23 cellular contexts compared by ENCODE assay signal in the genomic region with DNA sequence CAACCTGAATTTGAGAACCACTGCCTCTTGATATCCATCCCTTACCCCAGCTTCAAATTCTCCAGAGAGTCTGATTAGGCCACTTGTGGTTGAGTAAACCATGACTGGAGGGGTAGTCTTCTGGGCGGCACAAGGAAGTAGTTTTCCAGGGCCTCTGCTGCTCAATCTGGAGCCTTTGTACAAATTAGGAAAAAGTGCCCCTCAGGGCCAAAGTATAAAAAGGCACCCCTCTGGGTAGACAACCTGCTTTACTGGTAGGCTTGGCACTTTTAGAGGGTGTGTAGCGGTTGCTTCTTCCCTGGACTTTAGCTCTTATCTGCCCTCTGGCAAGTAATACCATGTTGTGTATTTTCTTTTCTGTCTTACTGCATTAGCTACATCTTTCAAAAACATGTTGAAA. TPM values are rescaled to one million over a fixed set of nuclear protein-coding genes. Genes with fewer than 3 reads are reported as not detected.
DNase-seq lines count a peak whose midpoint lies in the region; ATAC-seq and TF ChIP-seq lines count a peak whose summit lies in the region.
"Had no signal": no experiment of that assay in that cellular context is flagged by ENCODE, and none has a peak within 500 bp of the region (broad histone marks: within the 10 kb centered on the region; RNA-seq: fewer than 3 reads in every experiment).

No MANE protein-coding gene starts in this region.

- WGBS in H9 (ENCODE audit: extremely low coverage, insufficient read length, low lambda C conversion rate), result no CpG with 5 or more reads among the region's 2 CpGs

- H3K4ac ChIP-seq in H9 (ENCODE audit: low read depth, low read length), result no peak overlapping the region

- H3K18ac ChIP-seq in H9 (ENCODE audit: insufficient read length, low read depth, low read length), result no peak overlapping the region

- H2BK12ac ChIP-seq in H9 (ENCODE audit: insufficient read length, low read depth, low read length), result no peak overlapping the region

- no peak overlapping the region for H4K91ac ChIP-seq in H9 (ENCODE audit: insufficient read length, low read depth, low read length)

- no peak overlapping the region for H3K14ac ChIP-seq in H9 (ENCODE audit: insufficient read depth, low read length)

- H3K27me3 Mint-ChIP-seq in H9 (ENCODE audit: low read depth), result no peaks in the 10 kb centered on the region
- H3K27me3 Mint-ChIP-seq: B cell had no signal

- DNase-seq in NCI-H345 (lab: John Stamatoyannopoulos, UW) (peak; percentile 6), NCI-H345 treated with DMSO at 0.1 percent for 48 hours (lab: John Stamatoyannopoulos, UW; ENCODE audit: unreplicated experiment) (no peak), H9 (no peak), cerebellum (ENCODE audit: low spot score) (peak; percentile 52), osteoblast (ENCODE audit: insufficient read length, low spot score, missing footprints) (peak; percentile 1), NCI-H1417 treated with DMSO at 0.1 percent for 48 hours (lab: John Stamatoyannopoulos, UW) (no peak)
- DNase-seq in activated naive CD4-positive, alpha-beta T cell treated with anti-CD3 and anti-CD28 coated beads, Interleukin-2, amount 50 U/mL, for 72 hours (ENCODE audit: low spot score in 2 of 2), result no peak
- DNase-seq: COR-L47, GF-D8, HFFc6, MG63, NCI-H1105, NCI-H2081, NCI-H2227 treated with DMSO at 0.1 percent for 48 hours, NCI-H524, NCI-H82 had no signal

- H4K5ac ChIP-seq in H9 (ENCODE audit: insufficient read length, low read depth, low read length), result no peak overlapping the region

- H2BK20ac ChIP-seq in H9 (ENCODE audit: low read depth, low read length, poor library complexity, severe bottlenecking), result no peak overlapping the region

- H3K9me3 ChIP-seq in H9 (ENCODE audit: control insufficient read depth, low read depth, low read length), result no peaks in the 10 kb centered on the region
- H3K9me3 ChIP-seq in osteoblast (ENCODE audit: low read depth, low read length), result no peaks in the 10 kb centered on the region
- H3K9me3 ChIP-seq: A549, MG63 had no signal

- peak overlapping the region in 2 of 3 experiments; percentile 20 to 61; a peak in 2 of 7 replicates for H3K27ac Mint-ChIP-seq in H9
- H3K27ac Mint-ChIP-seq in activated naive CD4-positive, alpha-beta T cell treated with anti-CD3 and anti-CD28 coated beads, Interleukin-2, amount 50 U/mL, for 72 hours, result no peak overlapping the region
- H3K27ac Mint-ChIP-seq: B cell, HFFc6 had no signal

- H3K4me2 ChIP-seq in H9 (ENCODE audit: insufficient read depth, insufficient read length, low read length) (no peak overlapping the region), osteoblast (ENCODE audit: insufficient read depth, low read length) (no peak overlapping the region)
- H3K4me2 ChIP-seq: A549 had no signal

- no peaks in the 10 kb centered on the region for H3K79me2 ChIP-seq in H9 (ENCODE audit: insufficient read depth, low read length)
- H3K79me2 ChIP-seq in osteoblast (ENCODE audit: insufficient read depth, low read length), result no peaks in the 10 kb centered on the region

- no peaks in the 10 kb centered on the region for H3K23me2 ChIP-seq in H9 (ENCODE audit: insufficient read length, low read depth, low read length, poor library complexity, severe bottlenecking)

- H4K20me1 ChIP-seq in H9 (ENCODE audit: control insufficient read depth, insufficient read depth, insufficient read length) (no peaks in the 10 kb centered on the region), osteoblast (ENCODE audit: insufficient read depth, low read length) (no peaks in the 10 kb centered on the region)

- H3K27me3 ChIP-seq in H9 (ENCODE audit: insufficient read depth, low read length) (no peaks in the 10 kb centered on the region), osteoblast (ENCODE audit: insufficient read depth, low read length) (no peaks in the 10 kb centered on the region)
- H3K27me3 ChIP-seq: MG63 had no signal

- H2BK15ac ChIP-seq in H9 (ENCODE audit: low read depth, low read length), result no peak overlapping the region

- H3K9me3 Mint-ChIP-seq in H9, result no peaks in the 10 kb centered on the region; a peak in 1 of 5 replicates
- H3K9me3 Mint-ChIP-seq in activated naive CD4-positive, alpha-beta T cell treated with anti-CD3 and anti-CD28 coated beads, Interleukin-2, amount 50 U/mL, for 72 hours, result no peaks in the 10 kb centered on the region
- H3K9me3 Mint-ChIP-seq: HFFc6 had no signal

- no peak overlapping the region for H4K8ac ChIP-seq in H9 (replicated peaks; ENCODE audit: insufficient read length, low read depth, low read length)

- no peak overlapping the region for H3K4me3 Mint-ChIP-seq in H9
- H3K4me3 Mint-ChIP-seq: B cell, CD14-positive monocyte, HFFc6 had no signal

- no peaks in the 10 kb centered on the region for H3K36me3 ChIP-seq in osteoblast (ENCODE audit: insufficient read depth, low read length)
- H3K36me3 ChIP-seq: MG63 had no signal

- no peak overlapping the region for H3K27ac ChIP-seq in H9 (ENCODE audit: insufficient read length, low read depth, low read length)
- H3K27ac ChIP-seq in osteoblast (ENCODE audit: low read depth, low read length), result no peak overlapping the region
- H3K27ac ChIP-seq: A549 had no signal

- H2BK120ac ChIP-seq in H9 (ENCODE audit: low read depth, low read length, poor library complexity, severe bottlenecking), result no peak overlapping the region

- H3K4me1 ChIP-seq in H9 (ENCODE audit: insufficient read depth, low read length) (no peaks in the 10 kb centered on the region), osteoblast (ENCODE audit: insufficient read depth, low read length) (no peaks in the 10 kb centered on the region)
- H3K4me1 ChIP-seq: A549 had no signal

- no peak for ATAC-seq in activated naive CD4-positive, alpha-beta T cell treated with anti-CD3 and anti-CD28 coated beads, Interleukin-2, amount 50 U/mL, for 72 hours
- no peak for ATAC-seq in GM19023 (IDR thresholded peaks at IDR 0.05; ENCODE audit: unreplicated experiment)
- ATAC-seq: A549, K562, Panc1, SK-N-SH treated with all-trans-retinoic acid at 6 μM for 48 hours had no signal

- H3K23ac ChIP-seq in H9 (ENCODE audit: insufficient read length, low read depth, low read length), result no peak overlapping the region

- peaks cover 6 to 16% (median 7%) of the 10 kb centered on the region in 3 experiments; a peak in 6 of 7 replicates for H3K36me3 Mint-ChIP-seq in H9 (ENCODE audit: insufficient read depth in 1 of 3, low read depth in 3 of 3)
- H3K36me3 Mint-ChIP-seq in activated naive CD4-positive, alpha-beta T cell treated with anti-CD3 and anti-CD28 coated beads, Interleukin-2, amount 50 U/mL, for 72 hours, result no peaks in the 10 kb centered on the region

- H2AK5ac ChIP-seq in H9 (ENCODE audit: insufficient read length, low read length), result no peak overlapping the region

- H3K79me1 ChIP-seq in H9 (ENCODE audit: insufficient read depth, low read depth, low read length, poor library complexity, severe bottlenecking), result no peaks in the 10 kb centered on the region

- H3K56ac ChIP-seq in H9 (ENCODE audit: insufficient read length, low read depth, low read length), result no peak overlapping the region

- H3K4me3 ChIP-seq in osteoblast (ENCODE audit: insufficient read depth, low read length), result no peak overlapping the region
- H3K4me3 ChIP-seq: A549, K562, MG63 had no signal

- TF ChIP-seq CTCF in H9 (conservative IDR thresholded peaks at IDR 0.05) (no peak), osteoblast (IDR thresholded peaks at IDR 0.05; ENCODE audit: extremely low read depth, low read depth, low read length) (no peak)

- no peaks in the 10 kb centered on the region for H3K4me1 Mint-ChIP-seq in H9
- H3K4me1 Mint-ChIP-seq: CD14-positive monocyte had no signal

- H2AFZ ChIP-seq in H9 (ENCODE audit: low read length) (no peak overlapping the region), osteoblast (ENCODE audit: low read length) (no peak overlapping the region)

- no peak overlapping the region for H3K9ac ChIP-seq in H9 (ENCODE audit: extremely low read depth, insufficient read length, low read length)

- H3T11ph ChIP-seq in H9 (ENCODE audit: low read length), result no peak overlapping the region

- no peak overlapping the region for H2BK5ac ChIP-seq in H9 (ENCODE audit: insufficient read length, low read length)

RNA-seq across cellular contexts. Expression of gene RPL7L1, which starts 32.9 kb away (rescaled TPM):
- total RNA-seq in H9 (2021), result 126 and 130 TPM in 2 replicates
- total RNA-seq in cerebellum, result 81.9 TPM
- 112 and 128 TPM in 2 replicates for total RNA-seq in osteoblast
- total RNA-seq in activated naive CD4-positive, alpha-beta T cell treated with anti-CD3 and anti-CD28 coated beads, Interleukin-2, amount 50 U/mL, for 72 hours, result 100 to 1,000 TPM; 120 to 125 TPM

Comparison
In these comparisons a context has a peak if more than half of its experiments do, and no peak if none do; other contexts are left out.
1. DNase-seq: peak in NCI-H345 (single experiment), cerebellum (single experiment) and osteoblast (single experiment); none in NCI-H345 treated with DMSO at 0.1 percent for 48 hours (single experiment), H9 (single experiment), activated naive CD4-positive, alpha-beta T cell treated with anti-CD3 and anti-CD28 coated beads, Interleukin-2, amount 50 U/mL, for 72 hours (0 of 2) and NCI-H1417 treated with DMSO at 0.1 percent for 48 hours (single experiment).
2. H3K27ac Mint-ChIP-seq: peak in H9 (2 of 3); none in activated naive CD4-positive, alpha-beta T cell treated with anti-CD3 and anti-CD28 coated beads, Interleukin-2, amount 50 U/mL, for 72 hours (0 of 2).